ENCODE assay signal across 1 cellular context in the genomic region with DNA sequence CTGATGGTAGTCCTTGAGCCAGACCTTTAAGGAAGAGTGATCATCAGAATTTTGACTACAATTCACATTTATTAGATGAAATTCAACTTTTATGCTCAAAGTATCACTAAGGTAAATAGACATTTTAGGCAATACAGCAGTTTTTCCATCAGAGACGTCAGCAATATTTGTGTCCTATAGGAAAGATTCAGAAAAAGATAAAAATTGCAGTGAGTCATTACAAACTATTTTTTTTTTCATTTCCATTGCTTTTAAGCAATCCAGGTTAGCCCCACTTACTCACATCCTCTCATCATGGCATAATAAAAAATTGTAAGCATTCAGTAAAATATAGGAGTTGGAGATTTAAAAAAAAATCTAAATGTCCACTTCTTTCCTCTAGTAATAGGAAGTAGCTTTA.
TF ChIP-seq lines count a peak whose summit lies in the region.

No MANE protein-coding gene starts in this region.

TF ChIP-seq in IMR-90, 13 proteins besides CTCF, POLR2A, EP300 and RAD21:
- no peak for TF ChIP-seq MXI1 (IDR thresholded peaks at IDR 0.05; ENCODE audit: borderline replicate concordance, low read depth, low read length)
- TF ChIP-seq FOS (IDR thresholded peaks at IDR 0.05; ENCODE audit: low read depth, low read length) = 0 out of 2 replicates have a peak, but pooled peaks have one; percentile 23
- TF ChIP-seq RFX5 (IDR thresholded peaks at IDR 0.05; ENCODE audit: low read depth, low read length) = no peak
- peak; percentile 57; the same call in 1 of the 2 replicates for TF ChIP-seq MAFK (IDR thresholded peaks at IDR 0.05; ENCODE audit: low read depth, low read length)
- TF ChIP-seq SMC3 (IDR thresholded peaks at IDR 0.05; ENCODE audit: low read depth, low read length) = no peak
- TF ChIP-seq NFE2L2 (IDR thresholded peaks at IDR 0.05; ENCODE audit: low read depth, low read length) = no peak
- peak; percentile 52; the same call in 1 of the 2 replicates for TF ChIP-seq CEBPB (IDR thresholded peaks at IDR 0.05; ENCODE audit: low read depth, low read length)
- TF ChIP-seq MAZ (IDR thresholded peaks at IDR 0.05; ENCODE audit: borderline replicate concordance, low read depth, low read length) = no peak
- TF ChIP-seq, protein P1, sequence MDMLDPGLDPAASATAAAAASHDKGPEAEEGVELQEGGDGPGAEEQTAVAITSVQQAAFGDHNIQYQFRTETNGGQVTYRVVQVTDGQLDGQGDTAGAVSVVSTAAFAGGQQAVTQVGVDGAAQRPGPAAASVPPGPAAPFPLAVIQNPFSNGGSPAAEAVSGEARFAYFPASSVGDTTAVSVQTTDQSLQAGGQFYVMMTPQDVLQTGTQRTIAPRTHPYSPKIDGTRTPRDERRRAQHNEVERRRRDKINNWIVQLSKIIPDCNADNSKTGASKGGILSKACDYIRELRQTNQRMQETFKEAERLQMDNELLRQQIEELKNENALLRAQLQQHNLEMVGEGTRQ (IDR thresholded peaks at IDR 0.05; ENCODE audit: low read depth, low read length) = no peak
- no peak for TF ChIP-seq RCOR1 (IDR thresholded peaks at IDR 0.05; ENCODE audit: insufficient replicate concordance, low read length)
